Comparison of ENCODE assay signal across 1 cellular context in genomic region chr3:169772951-169773816, GRCh38.
TF ChIP-seq lines count a peak whose summit lies in the region.

MYNN (plus strand) TSS chr3:169773396; CDS start chr3:169774296, 900 bp downstream.

TF ChIP-seq in HEK293, 187 proteins besides CTCF, POLR2A, EP300 and RAD21 (continued from another document and continues in another):
- TF ChIP-seq ZNF518A (tag by site-specific recombination; conservative IDR thresholded peaks at IDR 0.05; ENCODE audit: low read depth): no peak
- TF ChIP-seq ZNF48 (tag by site-specific recombination; IDR thresholded peaks at IDR 0.05): no peak
- no peak for TF ChIP-seq ZNF169 (tag by site-specific recombination; IDR thresholded peaks at IDR 0.05)
- TF ChIP-seq ZNF366 (tag by site-specific recombination; conservative IDR thresholded peaks at IDR 0.05): 0 out of 2 replicates have a peak, but pooled peaks have one; percentile 18
- TF ChIP-seq ZNF341 (tag by site-specific recombination; IDR thresholded peaks at IDR 0.05; ENCODE audit: low read depth): peak; percentile 51
- no peak for TF ChIP-seq GFI1B (tag by site-specific recombination; IDR thresholded peaks at IDR 0.05)
- TF ChIP-seq SETDB1 (IDR thresholded peaks at IDR 0.05; ENCODE audit: insufficient read length, low read length): no peak
- peak; percentile 87 for TF ChIP-seq ZBTB11 (tag by site-specific recombination; conservative IDR thresholded peaks at IDR 0.05; ENCODE audit: low read depth)
- TF ChIP-seq ZNF621 (tag by site-specific recombination; IDR thresholded peaks at IDR 0.05): no peak
- no peak for TF ChIP-seq ZNF211 (tag by site-specific recombination; IDR thresholded peaks at IDR 0.05; ENCODE audit: low read depth)
- TF ChIP-seq ZNF280C (tag by site-specific recombination; IDR thresholded peaks at IDR 0.05): no peak
- TF ChIP-seq ZBTB26 (tag by site-specific recombination; optimal IDR thresholded peaks at IDR 0.05): peak; percentile 42
- peak; percentile 78 for TF ChIP-seq ZNF501 (tag by site-specific recombination; IDR thresholded peaks at IDR 0.05)
- no peak for TF ChIP-seq OSR2 (tag by site-specific recombination; IDR thresholded peaks at IDR 0.05)
- TF ChIP-seq ZNF670 (tag by site-specific recombination; IDR thresholded peaks at IDR 0.05; ENCODE audit: low read depth): no peak
- TF ChIP-seq BCL11A (tag by site-specific recombination; IDR thresholded peaks at IDR 0.05; ENCODE audit: low read depth): no peak
- peak; percentile 24; the same call in 1 of the 2 replicates for TF ChIP-seq ZNF394 (tag by site-specific recombination; IDR thresholded peaks at IDR 0.05; ENCODE audit: borderline replicate concordance)
- peak; percentile 47; the same call in 1 of the 2 replicates for TF ChIP-seq ZNF610 (tag by site-specific recombination; IDR thresholded peaks at IDR 0.05; ENCODE audit: borderline replicate concordance)
- TF ChIP-seq ZNF707 (tag by site-specific recombination; IDR thresholded peaks at IDR 0.05): no peak
- no peak for TF ChIP-seq AEBP2 (tag by site-specific recombination; IDR thresholded peaks at IDR 0.05; ENCODE audit: borderline replicate concordance)
- TF ChIP-seq ZBTB44 (tag by site-specific recombination; IDR thresholded peaks at IDR 0.05): no peak
- peak; percentile 98 for TF ChIP-seq ZNF629 (tag by site-specific recombination; IDR thresholded peaks at IDR 0.05)
- no peak for TF ChIP-seq ZNF221 (tag by site-specific recombination; IDR thresholded peaks at IDR 0.05; ENCODE audit: borderline replicate concordance)
- peak; percentile 89 for TF ChIP-seq GLIS1 (tag by site-specific recombination; IDR thresholded peaks at IDR 0.05)
- no peak for TF ChIP-seq ZSCAN18 (tag by site-specific recombination; IDR thresholded peaks at IDR 0.05)
- TF ChIP-seq ZNF660 (tag by site-specific recombination; IDR thresholded peaks at IDR 0.05): peak; percentile 87
- TF ChIP-seq ZNF23 (tag by site-specific recombination; IDR thresholded peaks at IDR 0.05; ENCODE audit: borderline replicate concordance): no peak
- no peak for TF ChIP-seq HOXA7 (CRISPR knock-in tag; IDR thresholded peaks at IDR 0.05; ENCODE audit: borderline replicate concordance)
- no peak for TF ChIP-seq ZNF776 (tag by site-specific recombination; IDR thresholded peaks at IDR 0.05; ENCODE audit: borderline replicate concordance)
- peak; percentile 33; the same call in 1 of the 2 replicates for TF ChIP-seq ZSCAN4 (tag by site-specific recombination; IDR thresholded peaks at IDR 0.05)
- peak; percentile 44 for TF ChIP-seq SCRT2 (tag by site-specific recombination; IDR thresholded peaks at IDR 0.05)
- TF ChIP-seq PATZ1 (tag by site-specific recombination; IDR thresholded peaks at IDR 0.05): peak; percentile 96
- peak; percentile 55 for TF ChIP-seq ZFHX2 (tag by site-specific recombination; conservative IDR thresholded peaks at IDR 0.05)
- TF ChIP-seq YY1 (tag by site-specific recombination; IDR thresholded peaks at IDR 0.05): peak; percentile 82
- no peak for TF ChIP-seq ZNF548 (tag by site-specific recombination; IDR thresholded peaks at IDR 0.05)
- TF ChIP-seq PBX3 (CRISPR knock-in tag; IDR thresholded peaks at IDR 0.05): peak; percentile 72; the same call in 1 of the 2 replicates
- 0 out of 2 replicates have a peak, but pooled peaks have one; percentile 29 for TF ChIP-seq EGR2 (tag by site-specific recombination; IDR thresholded peaks at IDR 0.05; ENCODE audit: low read depth)
